ENCODE assay signal across 20 cellular contexts in the genomic region with DNA sequence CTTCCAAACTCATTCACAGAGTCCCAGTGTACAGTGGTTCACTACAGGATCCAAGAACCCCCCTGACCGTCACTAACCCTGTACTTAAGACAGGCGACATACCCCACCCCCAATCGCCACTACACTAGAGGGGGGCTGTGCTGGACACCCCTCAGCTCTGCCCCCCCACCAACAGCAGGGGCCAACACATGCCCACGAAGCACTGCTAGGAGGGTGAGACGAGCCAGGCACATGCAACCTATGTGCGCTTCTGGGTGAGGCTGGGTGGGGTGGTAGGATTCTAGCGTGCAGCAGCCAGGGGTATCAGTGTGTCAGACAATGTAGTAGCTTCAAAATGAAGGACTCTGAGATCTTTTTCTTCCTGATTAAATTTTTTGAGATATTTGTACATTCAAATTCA.
"Had no signal": no experiment of that assay in that cellular context is flagged by ENCODE, and none has a peak within 500 bp of the region (broad histone marks: within the 10 kb centered on the region; RNA-seq: fewer than 3 reads in every experiment).

No MANE protein-coding gene starts in this region.

- H3K9me3 ChIP-seq: prostate gland, right atrium auricular region, SJSA1, suprapubic skin had no signal

- H3K27me3 Mint-ChIP-seq: activated CD8-positive, alpha-beta T cell treated with anti-CD3 and anti-CD28 coated beads for 36 hours; brain; stimulated activated naive CD8-positive, alpha-beta T cell treated with anti-CD3 and anti-CD28 coated beads, Interleukin-15, Interleukin-2, amounts not matched to agents 100 ng/mL and 50 ng/mL, for 24 hours had no signal

- H3K9me3 Mint-ChIP-seq: activated CD8-positive, alpha-beta T cell treated with anti-CD3 and anti-CD28 coated beads for 36 hours; brain; endodermal cell; stimulated activated naive CD8-positive, alpha-beta T cell treated with anti-CD3 and anti-CD28 coated beads, Interleukin-15, Interleukin-2, amounts not matched to agents 100 ng/mL and 50 ng/mL, for 24 hours; WTC11 had no signal

- DNase-seq: activated CD4-positive, alpha-beta T cell treated with anti-CD3 and anti-CD28 coated beads for 4 hours; activated CD8-positive, alpha-beta T cell treated with anti-CD3 and anti-CD28 coated beads for 36 hours; activated gamma-delta T cell; activated T-cell treated with anti-CD3 and anti-CD28 coated beads, Interleukin-2, amount 50 U/mL, for 1 hour; anterior cingulate cortex; central memory CD4-positive, alpha-beta T cell; endodermal cell; foreskin keratinocyte; hypothalamus; midbrain; stimulated activated CD4-positive, alpha-beta T cell treated with anti-CD3 and anti-CD28 coated beads, Interleukin-2, amount 100 ng/mL, for 24 hours; trophoblast cell had no signal

- H3K27ac ChIP-seq: foreskin keratinocyte, prostate gland, right atrium auricular region, SJSA1 had no signal

- H3K27me3 ChIP-seq: foreskin keratinocyte, right atrium auricular region, SJSA1, suprapubic skin had no signal

- H3K4me1 Mint-ChIP-seq: endodermal cell had no signal

- ATAC-seq: activated CD8-positive, alpha-beta T cell treated with anti-CD3 and anti-CD28 coated beads for 36 hours; foreskin keratinocyte; WTC11 had no signal

- H3K36me3 ChIP-seq: prostate gland, right atrium auricular region had no signal

- H3K4me3 Mint-ChIP-seq: activated CD8-positive, alpha-beta T cell treated with anti-CD3 and anti-CD28 coated beads for 36 hours; brain; endodermal cell; stimulated activated naive CD8-positive, alpha-beta T cell treated with anti-CD3 and anti-CD28 coated beads, Interleukin-15, Interleukin-2, amounts not matched to agents 100 ng/mL and 50 ng/mL, for 24 hours; WTC11 had no signal

- H3K27ac Mint-ChIP-seq: activated CD8-positive, alpha-beta T cell treated with anti-CD3 and anti-CD28 coated beads for 36 hours; endodermal cell; stimulated activated naive CD8-positive, alpha-beta T cell treated with anti-CD3 and anti-CD28 coated beads, Interleukin-15, Interleukin-2, amounts not matched to agents 100 ng/mL and 50 ng/mL, for 24 hours; WTC11 had no signal

- H3K4me1 ChIP-seq: prostate gland, right atrium auricular region had no signal

- H3K4me3 ChIP-seq: lung, prostate gland, right atrium auricular region, SJSA1, suprapubic skin had no signal
